1 cellular context compared by ENCODE assay signal in genomic region chr1:243173758-243174157, GRCh38.
TF ChIP-seq lines count a peak whose summit lies in the region.

No MANE protein-coding gene starts in this region.

TF ChIP-seq in H1, 55 proteins besides CTCF, POLR2A, EP300 and RAD21:
- peak; percentile 43; the same call in 1 of the 2 replicates for TF ChIP-seq CEBPB (IDR thresholded peaks at IDR 0.05; ENCODE audit: low read depth, low read length)
